ENCODE assay signal across 1 cellular context in genomic region chr2:131178050-131178449, GRCh38. TPM values are rescaled to one million over a fixed set of nuclear protein-coding genes. Genes with fewer than 3 reads are reported as not detected.
"Had no signal": no experiment of that assay in that cellular context is flagged by ENCODE, and none has a peak within 500 bp of the region (broad histone marks: within the 10 kb centered on the region; RNA-seq: fewer than 3 reads in every experiment).

No MANE protein-coding gene starts in this region.

RNA-seq across cellular contexts. Expression of gene POTEE, which starts 31.3 kb away (rescaled TPM):
- total RNA-seq: GM23248 had no signal
